In the genomic region with DNA sequence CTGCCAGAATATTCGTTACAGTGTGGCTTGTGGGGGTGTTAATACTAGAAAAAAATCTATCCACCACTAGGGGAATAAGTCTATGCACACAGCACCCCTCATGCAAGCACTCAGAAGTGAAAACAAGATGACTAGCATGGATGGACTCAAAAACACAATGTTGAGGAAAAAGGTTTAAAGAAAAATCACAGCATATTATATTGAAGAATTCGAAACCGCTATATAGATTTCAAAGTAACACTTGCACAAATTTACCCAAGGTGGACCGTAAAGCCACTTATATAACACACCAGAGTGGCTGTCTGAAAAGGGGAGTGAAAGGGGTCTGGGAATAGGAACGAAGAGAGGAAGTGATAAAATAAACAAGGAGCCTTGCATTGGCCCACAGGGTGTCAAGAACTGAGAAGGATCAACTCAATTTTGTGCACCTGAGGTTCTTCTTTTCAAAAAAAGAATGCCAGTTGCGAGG, we compare ENCODE assay signal across 8 cellular contexts. TPM values are rescaled to one million over a fixed set of nuclear protein-coding genes. Genes with fewer than 3 reads are reported as not detected.
A peak's percentile ranks its signal among the peaks of the same experiment; 100 is the strongest.
DNase-seq lines count a peak whose midpoint lies in the region; ATAC-seq, FAIRE-seq and TF ChIP-seq lines count a peak whose summit lies in the region.

No MANE protein-coding gene starts in this region.

- H3K27ac Mint-ChIP-seq in CD14-positive monocyte = peak overlapping the region; percentile 81 to 91 (median 89)
- peak overlapping the region; percentile 93 to 96 for H3K27ac Mint-ChIP-seq in stimulated activated naive CD8-positive, alpha-beta T cell treated with anti-CD3 and anti-CD28 coated beads, Interleukin-15, amount 100 ng/mL, for 72 hours

- H3K4me1 Mint-ChIP-seq in CD14-positive monocyte = peaks cover 32% of the 10 kb centered on the region
- H3K4me1 Mint-ChIP-seq in stimulated activated naive CD8-positive, alpha-beta T cell treated with anti-CD3 and anti-CD28 coated beads, Interleukin-15, amount 100 ng/mL, for 72 hours = peaks cover 44% of the 10 kb centered on the region

- no peak for FAIRE-seq in RCC 7860 (lab: Jason Lieb, UNC)

- peak; percentile 34 for TF ChIP-seq CTCF in CD14-positive monocyte (IDR thresholded peaks at IDR 0.05)

- DNase-seq in CD14-positive monocyte (ENCODE audit: low spot score) (no peak), RCC 7860 (ENCODE audit: low spot score) (peak; percentile 13), kidney glomerular epithelial cell (lab: John Stamatoyannopoulos, UW) (peak; percentile 70)
- DNase-seq in central memory CD4-positive, alpha-beta T cell = peak; percentile 51
- peak; percentile 18 to 26 for DNase-seq in stimulated activated naive CD8-positive, alpha-beta T cell treated with anti-CD3 and anti-CD28 coated beads, Interleukin-15, amount 100 ng/mL, for 72 hours
- no peak for DNase-seq in effector CD8-positive, alpha-beta T cell (lab: John Stamatoyannopoulos, UW)

- intact Hi-C loops in CD14-positive monocyte (cut with micrococcal nuclease) = no loop called here

- peaks cover 23 to 29% of the 10 kb centered on the region in 2 donors for H3K36me3 Mint-ChIP-seq in CD14-positive monocyte

- peak; percentile 13 for ATAC-seq in GM18858 (IDR thresholded peaks at IDR 0.05; ENCODE audit: unreplicated experiment)
- ATAC-seq in HG03520 (IDR thresholded peaks at IDR 0.05; ENCODE audit: unreplicated experiment) = peak; percentile 49
- peak; percentile 80 for ATAC-seq in stimulated activated naive CD8-positive, alpha-beta T cell treated with anti-CD3 and anti-CD28 coated beads, Interleukin-15, amount 100 ng/mL, for 72 hours

- H3K9me3 Mint-ChIP-seq in CD14-positive monocyte = no peaks in the 10 kb centered on the region
- H3K9me3 Mint-ChIP-seq in stimulated activated naive CD8-positive, alpha-beta T cell treated with anti-CD3 and anti-CD28 coated beads, Interleukin-15, amount 100 ng/mL, for 72 hours = no peaks in the 10 kb centered on the region

- peak overlapping the region; percentile 95 to 96 for H3K4me3 Mint-ChIP-seq in CD14-positive monocyte
- H3K4me3 Mint-ChIP-seq in stimulated activated naive CD8-positive, alpha-beta T cell treated with anti-CD3 and anti-CD28 coated beads, Interleukin-15, amount 100 ng/mL, for 72 hours = peak overlapping the region; percentile 91 to 99

- peaks cover 0 to 4% (median 2%) of the 10 kb centered on the region in 3 donors for H3K27me3 Mint-ChIP-seq in CD14-positive monocyte (ENCODE audit: low read depth in 3 of 3)
- no peaks in the 10 kb centered on the region for H3K27me3 Mint-ChIP-seq in stimulated activated naive CD8-positive, alpha-beta T cell treated with anti-CD3 and anti-CD28 coated beads, Interleukin-15, amount 100 ng/mL, for 72 hours

RNA-seq across cellular contexts. Expression of a gene that starts 0.5 kb away (rescaled TPM):
- 10 to 100 TPM; 13.9 to 14.2 TPM for polyA plus RNA-seq in CD14-positive monocyte

RNA-seq across cellular contexts. Expression of a gene that starts 46.1 kb away (rescaled TPM):
- not detected for polyA plus RNA-seq in CD14-positive monocyte

Comparison
In these comparisons a context has a peak if more than half of its experiments do, and no peak if none do; other contexts are left out.
1. DNase-seq: peak in RCC 7860 (single experiment), central memory CD4-positive, alpha-beta T cell (single experiment), kidney glomerular epithelial cell (single experiment) and stimulated activated naive CD8-positive, alpha-beta T cell treated with anti-CD3 and anti-CD28 coated beads, Interleukin-15, amount 100 ng/mL, for 72 hours (2 of 2); none in CD14-positive monocyte (single experiment) and effector CD8-positive, alpha-beta T cell (single experiment).
2. ATAC-seq: peak in every context shown above with its lines; median percentile 80 in stimulated activated naive CD8-positive, alpha-beta T cell treated with anti-CD3 and anti-CD28 coated beads, Interleukin-15, amount 100 ng/mL, for 72 hours; 49 in HG03520; 13 in GM18858.